8 cellular contexts compared by ENCODE assay signal in the genomic region with DNA sequence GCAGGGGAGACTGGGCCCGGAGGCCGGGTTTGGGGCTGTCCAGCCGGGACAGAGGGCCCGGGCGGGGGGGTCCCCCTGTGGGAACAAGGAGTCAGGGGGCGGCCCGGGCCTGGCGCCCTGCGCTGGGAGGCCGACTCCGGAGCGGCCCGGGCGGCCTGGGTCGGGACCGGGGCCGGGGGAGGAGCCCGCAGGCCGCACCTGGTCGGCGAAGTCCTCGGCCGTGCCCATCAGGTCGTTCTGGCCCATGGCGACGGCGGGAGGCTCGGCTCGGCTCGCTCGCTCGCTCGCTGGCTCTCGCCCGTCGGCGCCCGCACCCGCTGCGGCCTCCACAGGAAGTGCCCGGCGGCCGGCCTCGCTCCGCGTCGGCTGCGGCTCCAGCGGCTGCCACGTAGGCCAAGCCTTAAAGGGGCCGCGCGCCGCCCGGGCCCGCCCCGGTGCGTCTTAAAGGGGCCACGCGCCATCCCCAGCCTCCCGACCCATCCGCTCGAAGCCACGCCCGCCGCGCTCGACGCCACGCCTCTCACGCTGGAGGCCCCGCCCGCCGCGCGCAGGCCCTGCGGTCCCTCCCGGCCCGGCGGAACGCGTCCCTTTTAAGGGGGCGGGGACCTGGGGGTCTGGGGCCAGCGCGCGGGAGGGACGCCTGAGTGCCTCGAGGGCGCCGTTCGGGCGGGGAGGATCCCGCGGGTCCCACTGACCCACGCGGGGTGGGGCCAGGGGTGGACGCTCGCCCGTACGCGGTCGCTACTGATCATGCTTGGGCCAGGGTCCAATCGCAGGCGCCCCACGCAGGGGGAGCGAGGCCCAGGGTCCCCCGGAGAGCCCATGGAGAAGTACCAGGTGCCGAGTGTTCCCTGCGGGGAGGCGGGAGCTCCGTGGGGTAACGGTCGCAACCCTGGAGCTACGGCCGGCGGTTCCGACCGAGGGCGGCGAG. TPM values are rescaled to one million over a fixed set of nuclear protein-coding genes. Genes with fewer than 3 reads are reported as not detected.
DNase-seq lines count a peak whose midpoint lies in the region; ATAC-seq and TF ChIP-seq lines count a peak whose summit lies in the region.

A gene (plus strand): TSS at position 643 of the 931 bp plus-strand sequence. CDS start 108 bp downstream, at position 751.
A gene (minus strand): TSS at position 337 of the 931 bp plus-strand sequence. CDS start 91 bp downstream, at position 246.

- peak within 1 kb of the TSS; percentile 97 for H3K27ac Mint-ChIP-seq in T-helper 1 cell treated with Interleukin-12 subunit alpha and Interleukin-12 subunit beta and Interleukin-4 antibody, amounts not matched to agents 30 μg/mL and 1 μg/mL, for 36 hours

- H3K27me3 ChIP-seq in right atrium auricular region = no peaks in the 10 kb centered on the region
- H3K27me3 ChIP-seq in psoas muscle (ENCODE audit: insufficient read depth in 3 of 3, low read length in 2 of 3) = no peaks in the 10 kb centered on the region

- H3K36me3 ChIP-seq in right atrium auricular region (peaks cover 8% of the 10 kb centered on the region), psoas muscle (ENCODE audit: insufficient read depth in 1 of 2, low read depth in 1 of 2) (peaks cover 0 to 3% of the 10 kb centered on the region in 2 donors), urinary bladder (ENCODE audit: insufficient read depth) (no peaks in the 10 kb centered on the region)

- H3K9me3 Mint-ChIP-seq in T-helper 1 cell treated with Interleukin-12 subunit alpha and Interleukin-12 subunit beta and Interleukin-4 antibody, amounts not matched to agents 30 μg/mL and 1 μg/mL, for 36 hours = no peaks in the 10 kb centered on the region

- 0 to 1% (median 0%) methylated on average over 50 to 120 of the region's 120 CpGs for WGBS in psoas muscle, 3 donors
- under 1% methylated on average over 120 of the region's 120 CpGs for WGBS in urinary bladder

- H3K27ac ChIP-seq in right atrium auricular region = peak within 1 kb of the TSS; percentile 92
- H3K27ac ChIP-seq in psoas muscle = peak within 1 kb of the TSS; percentile 97
- H3K27ac ChIP-seq in urinary bladder (ENCODE audit: low read depth) = peak within 1 kb of the TSS; percentile 97

- peaks cover 30% of the 10 kb centered on the region for H3K4me1 Mint-ChIP-seq in T-helper 1 cell treated with Interleukin-12 subunit alpha and Interleukin-12 subunit beta and Interleukin-4 antibody, amounts not matched to agents 30 μg/mL and 1 μg/mL, for 36 hours (ENCODE audit: low read depth)

- H3K27me3 Mint-ChIP-seq in T-helper 1 cell treated with Interleukin-12 subunit alpha and Interleukin-12 subunit beta and Interleukin-4 antibody, amounts not matched to agents 30 μg/mL and 1 μg/mL, for 36 hours (ENCODE audit: low read depth) = no peaks in the 10 kb centered on the region

- peak; percentile 79 for DNase-seq in NCI-H1694 treated with DMSO at 0.1 percent for 48 hours (lab: John Stamatoyannopoulos, UW)
- peak; percentile 32 to 98 (median 88) for DNase-seq in amygdala (lab: John Stamatoyannopoulos, UW)
- peak; percentile 93 for DNase-seq in right atrium auricular region (ENCODE audit: low spot score)
- DNase-seq in psoas muscle = peak; percentile 96 to 98

- no peaks in the 10 kb centered on the region for H3K9me3 ChIP-seq in right atrium auricular region
- no peaks in the 10 kb centered on the region for H3K9me3 ChIP-seq in psoas muscle

- peak within 1 kb of the TSS; percentile 97 for H3K4me3 Mint-ChIP-seq in T-helper 1 cell treated with Interleukin-12 subunit alpha and Interleukin-12 subunit beta and Interleukin-4 antibody, amounts not matched to agents 30 μg/mL and 1 μg/mL, for 36 hours

- H3K36me3 Mint-ChIP-seq in T-helper 1 cell treated with Interleukin-12 subunit alpha and Interleukin-12 subunit beta and Interleukin-4 antibody, amounts not matched to agents 30 μg/mL and 1 μg/mL, for 36 hours (ENCODE audit: low read depth) = peaks cover 9% of the 10 kb centered on the region

- intact Hi-C loops in psoas muscle (cut with DNase I) = loop anchor here (2.0 to 5.0 kb wide), 3 partner anchors 23 to 39 kb away; a partner anchor contains a TSS

- H3K4me1 ChIP-seq in right atrium auricular region = peaks cover 0 to 43% of the 10 kb centered on the region in 2 donors
- peaks cover 41% of the 10 kb centered on the region for H3K4me1 ChIP-seq in psoas muscle
- H3K4me1 ChIP-seq in urinary bladder (ENCODE audit: insufficient read depth) = peaks cover 3% of the 10 kb centered on the region

- peak; percentile 90 for ATAC-seq in GM18502 (IDR thresholded peaks at IDR 0.05; ENCODE audit: poor library complexity, unreplicated experiment)
- peak; percentile 86 for ATAC-seq in HG02943 (IDR thresholded peaks at IDR 0.05; ENCODE audit: low read depth, unreplicated experiment)
- ATAC-seq in psoas muscle = peak; percentile 96 to 98 (median 98)

- H3K4me3 ChIP-seq in right atrium auricular region (peak within 1 kb of the TSS; percentile 98 to 99), psoas muscle (peak within 1 kb of the TSS; percentile 100), urinary bladder (ENCODE audit: low read depth, low read length) (peak within 1 kb of the TSS; percentile 99)

- TF ChIP-seq CTCF in right atrium auricular region (IDR thresholded peaks at IDR 0.05) = no peak
- TF ChIP-seq CTCF in psoas muscle (IDR thresholded peaks at IDR 0.05) = no peak

RNA-seq across cellular contexts. Expression of the first gene that starts in this region (rescaled TPM):
- total RNA-seq in right atrium auricular region (under 1 TPM in 1 of 2 donors, not detected in 1; 0.90 TPM), psoas muscle (under 1 TPM; 0.28 to 0.69 (median 0.46) TPM), urinary bladder (0.32 TPM)
- polyA plus RNA-seq in psoas muscle (under 1 TPM; 0.07 to 0.69 (median 0.46) TPM), urinary bladder (1.1 TPM)

RNA-seq across cellular contexts. Expression of the second gene that starts in this region (rescaled TPM):
- total RNA-seq in right atrium auricular region (100 to 1,000 TPM in 1 of 2 donors, 10 to 100 TPM in 1; 96.0 to 124 TPM), psoas muscle (10 to 100 TPM; 45.6 to 69.4 (median 66.8) TPM), urinary bladder (152 TPM)
- polyA plus RNA-seq in psoas muscle (100 to 1,000 TPM in 1 of 3 donors, 10 to 100 TPM in 2; 47.9 to 120 (median 88.0) TPM), urinary bladder (109 TPM)

Comparison
In these comparisons a context has a peak if more than half of its experiments do, and no peak if none do; other contexts are left out.
1. Peak in every context shown above with its lines: DNase-seq, ATAC-seq, H3K4me3 ChIP-seq and H3K27ac ChIP-seq.